ENCODE assay signal across 1 cellular context in the genomic region with DNA sequence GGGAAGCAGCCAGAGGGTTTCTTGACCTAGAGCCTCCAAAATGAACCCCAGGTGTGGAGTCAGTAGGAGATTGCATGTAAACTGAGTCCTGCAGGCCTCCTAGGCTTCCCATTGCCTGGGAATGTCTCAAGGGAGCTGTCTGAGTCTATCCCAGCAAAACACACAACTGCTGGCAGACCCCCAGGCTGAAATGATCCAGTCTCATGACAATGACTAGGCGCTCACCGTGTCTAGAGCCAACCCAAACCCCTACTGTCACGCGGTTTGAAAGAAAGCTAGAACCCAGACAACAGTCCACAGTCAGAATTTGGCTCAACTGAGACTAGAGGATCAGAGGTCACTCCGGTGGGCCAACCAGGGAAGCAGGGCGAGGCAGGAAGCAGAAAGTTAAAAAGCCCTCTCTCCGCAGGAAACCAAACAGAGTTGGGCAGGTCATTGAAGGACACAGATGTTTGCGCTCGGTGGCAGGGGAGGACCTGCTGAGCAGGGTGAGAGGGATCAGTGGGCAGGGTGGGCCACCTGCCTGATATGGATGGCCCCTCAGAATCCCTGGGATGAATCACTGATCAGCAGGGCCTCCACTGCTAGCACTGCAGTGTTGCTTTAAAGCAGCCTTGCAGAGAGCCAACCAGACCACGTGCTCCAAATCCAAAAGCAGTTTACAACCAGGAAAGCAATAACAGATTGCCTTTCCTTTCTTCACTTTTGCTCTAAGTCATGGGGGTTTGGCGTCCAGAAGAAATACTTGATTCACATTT.
TF ChIP-seq lines count a peak whose summit lies in the region.

No MANE protein-coding gene starts in this region.

TF ChIP-seq in HepG2, 621 proteins besides CTCF, POLR2A, EP300 and RAD21 (continued from another document and continues in another):
- 0 out of 2 replicates have a peak, but pooled peaks have one; percentile 42 for TF ChIP-seq RERE (CRISPR knock-in tag; IDR thresholded peaks at IDR 0.05; ENCODE audit: low read depth)
- TF ChIP-seq, protein P1, sequence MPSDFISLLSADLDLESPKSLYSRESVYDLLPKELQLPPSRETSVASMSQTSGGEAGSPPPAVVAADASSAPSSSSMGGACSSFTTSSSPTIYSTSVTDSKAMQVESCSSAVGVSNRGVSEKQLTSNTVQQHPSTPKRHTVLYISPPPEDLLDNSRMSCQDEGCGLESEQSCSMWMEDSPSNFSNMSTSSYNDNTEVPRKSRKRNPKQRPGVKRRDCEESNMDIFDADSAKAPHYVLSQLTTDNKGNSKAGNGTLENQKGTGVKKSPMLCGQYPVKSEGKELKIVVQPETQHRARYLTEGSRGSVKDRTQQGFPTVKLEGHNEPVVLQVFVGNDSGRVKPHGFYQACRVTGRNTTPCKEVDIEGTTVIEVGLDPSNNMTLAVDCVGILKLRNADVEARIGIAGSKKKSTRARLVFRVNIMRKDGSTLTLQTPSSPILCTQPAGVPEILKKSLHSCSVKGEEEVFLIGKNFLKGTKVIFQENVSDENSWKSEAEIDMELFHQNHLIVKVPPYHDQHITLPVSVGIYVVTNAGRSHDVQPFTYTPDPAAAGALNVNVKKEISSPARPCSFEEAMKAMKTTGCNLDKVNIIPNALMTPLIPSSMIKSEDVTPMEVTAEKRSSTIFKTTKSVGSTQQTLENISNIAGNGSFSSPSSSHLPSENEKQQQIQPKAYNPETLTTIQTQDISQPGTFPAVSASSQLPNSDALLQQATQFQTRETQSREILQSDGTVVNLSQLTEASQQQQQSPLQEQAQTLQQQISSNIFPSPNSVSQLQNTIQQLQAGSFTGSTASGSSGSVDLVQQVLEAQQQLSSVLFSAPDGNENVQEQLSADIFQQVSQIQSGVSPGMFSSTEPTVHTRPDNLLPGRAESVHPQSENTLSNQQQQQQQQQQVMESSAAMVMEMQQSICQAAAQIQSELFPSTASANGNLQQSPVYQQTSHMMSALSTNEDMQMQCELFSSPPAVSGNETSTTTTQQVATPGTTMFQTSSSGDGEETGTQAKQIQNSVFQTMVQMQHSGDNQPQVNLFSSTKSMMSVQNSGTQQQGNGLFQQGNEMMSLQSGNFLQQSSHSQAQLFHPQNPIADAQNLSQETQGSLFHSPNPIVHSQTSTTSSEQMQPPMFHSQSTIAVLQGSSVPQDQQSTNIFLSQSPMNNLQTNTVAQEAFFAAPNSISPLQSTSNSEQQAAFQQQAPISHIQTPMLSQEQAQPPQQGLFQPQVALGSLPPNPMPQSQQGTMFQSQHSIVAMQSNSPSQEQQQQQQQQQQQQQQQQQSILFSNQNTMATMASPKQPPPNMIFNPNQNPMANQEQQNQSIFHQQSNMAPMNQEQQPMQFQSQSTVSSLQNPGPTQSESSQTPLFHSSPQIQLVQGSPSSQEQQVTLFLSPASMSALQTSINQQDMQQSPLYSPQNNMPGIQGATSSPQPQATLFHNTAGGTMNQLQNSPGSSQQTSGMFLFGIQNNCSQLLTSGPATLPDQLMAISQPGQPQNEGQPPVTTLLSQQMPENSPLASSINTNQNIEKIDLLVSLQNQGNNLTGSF (CRISPR knock-in tag; IDR thresholded peaks at IDR 0.05): no peak; the same call in 1 of the 2 replicates
- TF ChIP-seq TBX2 (CRISPR knock-in tag; IDR thresholded peaks at IDR 0.05; ENCODE audit: borderline replicate concordance): peak; percentile 84
- no peak for TF ChIP-seq ZNF749 (CRISPR knock-in tag; IDR thresholded peaks at IDR 0.05; ENCODE audit: borderline replicate concordance)
- TF ChIP-seq ZFP90 (CRISPR knock-in tag; IDR thresholded peaks at IDR 0.05; ENCODE audit: borderline replicate concordance): 0 out of 2 replicates have a peak, but pooled peaks have one; percentile 59
- TF ChIP-seq, protein P2, sequence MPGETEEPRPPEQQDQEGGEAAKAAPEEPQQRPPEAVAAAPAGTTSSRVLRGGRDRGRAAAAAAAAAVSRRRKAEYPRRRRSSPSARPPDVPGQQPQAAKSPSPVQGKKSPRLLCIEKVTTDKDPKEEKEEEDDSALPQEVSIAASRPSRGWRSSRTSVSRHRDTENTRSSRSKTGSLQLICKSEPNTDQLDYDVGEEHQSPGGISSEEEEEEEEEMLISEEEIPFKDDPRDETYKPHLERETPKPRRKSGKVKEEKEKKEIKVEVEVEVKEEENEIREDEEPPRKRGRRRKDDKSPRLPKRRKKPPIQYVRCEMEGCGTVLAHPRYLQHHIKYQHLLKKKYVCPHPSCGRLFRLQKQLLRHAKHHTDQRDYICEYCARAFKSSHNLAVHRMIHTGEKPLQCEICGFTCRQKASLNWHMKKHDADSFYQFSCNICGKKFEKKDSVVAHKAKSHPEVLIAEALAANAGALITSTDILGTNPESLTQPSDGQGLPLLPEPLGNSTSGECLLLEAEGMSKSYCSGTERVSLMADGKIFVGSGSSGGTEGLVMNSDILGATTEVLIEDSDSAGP (CRISPR knock-in tag; IDR thresholded peaks at IDR 0.05; ENCODE audit: borderline replicate concordance): peak; percentile 93
- peak; percentile 73; the same call in 1 of the 2 replicates for TF ChIP-seq NR2F2 (IDR thresholded peaks at IDR 0.05; ENCODE audit: borderline replicate concordance, low read depth)
- TF ChIP-seq, protein P3, sequence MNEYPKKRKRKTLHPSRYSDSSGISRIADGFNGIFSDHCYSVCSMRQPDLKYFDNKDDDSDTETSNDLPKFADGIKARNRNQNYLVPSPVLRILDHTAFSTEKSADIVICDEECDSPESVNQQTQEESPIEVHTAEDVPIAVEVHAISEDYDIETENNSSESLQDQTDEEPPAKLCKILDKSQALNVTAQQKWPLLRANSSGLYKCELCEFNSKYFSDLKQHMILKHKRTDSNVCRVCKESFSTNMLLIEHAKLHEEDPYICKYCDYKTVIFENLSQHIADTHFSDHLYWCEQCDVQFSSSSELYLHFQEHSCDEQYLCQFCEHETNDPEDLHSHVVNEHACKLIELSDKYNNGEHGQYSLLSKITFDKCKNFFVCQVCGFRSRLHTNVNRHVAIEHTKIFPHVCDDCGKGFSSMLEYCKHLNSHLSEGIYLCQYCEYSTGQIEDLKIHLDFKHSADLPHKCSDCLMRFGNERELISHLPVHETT (CRISPR knock-in tag; conservative IDR thresholded peaks at IDR 0.05): no peak
- peak; percentile 46; the same call in 1 of the 2 replicates for TF ChIP-seq YEATS2 (CRISPR knock-in tag; IDR thresholded peaks at IDR 0.05; ENCODE audit: borderline replicate concordance)
- TF ChIP-seq ZNF879 (CRISPR knock-in tag; IDR thresholded peaks at IDR 0.05): no peak
- TF ChIP-seq, protein P4, sequence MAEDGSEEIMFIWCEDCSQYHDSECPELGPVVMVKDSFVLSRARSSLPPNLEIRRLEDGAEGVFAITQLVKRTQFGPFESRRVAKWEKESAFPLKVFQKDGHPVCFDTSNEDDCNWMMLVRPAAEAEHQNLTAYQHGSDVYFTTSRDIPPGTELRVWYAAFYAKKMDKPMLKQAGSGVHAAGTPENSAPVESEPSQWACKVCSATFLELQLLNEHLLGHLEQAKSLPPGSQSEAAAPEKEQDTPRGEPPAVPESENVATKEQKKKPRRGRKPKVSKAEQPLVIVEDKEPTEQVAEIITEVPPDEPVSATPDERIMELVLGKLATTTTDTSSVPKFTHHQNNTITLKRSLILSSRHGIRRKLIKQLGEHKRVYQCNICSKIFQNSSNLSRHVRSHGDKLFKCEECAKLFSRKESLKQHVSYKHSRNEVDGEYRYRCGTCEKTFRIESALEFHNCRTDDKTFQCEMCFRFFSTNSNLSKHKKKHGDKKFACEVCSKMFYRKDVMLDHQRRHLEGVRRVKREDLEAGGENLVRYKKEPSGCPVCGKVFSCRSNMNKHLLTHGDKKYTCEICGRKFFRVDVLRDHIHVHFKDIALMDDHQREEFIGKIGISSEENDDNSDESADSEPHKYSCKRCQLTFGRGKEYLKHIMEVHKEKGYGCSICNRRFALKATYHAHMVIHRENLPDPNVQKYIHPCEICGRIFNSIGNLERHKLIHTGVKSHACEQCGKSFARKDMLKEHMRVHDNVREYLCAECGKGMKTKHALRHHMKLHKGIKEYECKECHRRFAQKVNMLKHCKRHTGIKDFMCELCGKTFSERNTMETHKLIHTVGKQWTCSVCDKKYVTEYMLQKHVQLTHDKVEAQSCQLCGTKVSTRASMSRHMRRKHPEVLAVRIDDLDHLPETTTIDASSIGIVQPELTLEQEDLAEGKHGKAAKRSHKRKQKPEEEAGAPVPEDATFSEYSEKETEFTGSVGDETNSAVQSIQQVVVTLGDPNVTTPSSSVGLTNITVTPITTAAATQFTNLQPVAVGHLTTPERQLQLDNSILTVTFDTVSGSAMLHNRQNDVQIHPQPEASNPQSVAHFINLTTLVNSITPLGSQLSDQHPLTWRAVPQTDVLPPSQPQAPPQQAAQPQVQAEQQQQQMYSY (CRISPR knock-in tag; IDR thresholded peaks at IDR 0.05): no peak
- TF ChIP-seq ZUFSP (CRISPR knock-in tag; IDR thresholded peaks at IDR 0.05; ENCODE audit: borderline replicate concordance): no peak
- peak; percentile 76; the same call in 1 of the 2 replicates for TF ChIP-seq ZBED4 (CRISPR knock-in tag; IDR thresholded peaks at IDR 0.05; ENCODE audit: borderline replicate concordance)
- no peak for TF ChIP-seq ZNF33A (CRISPR knock-in tag; IDR thresholded peaks at IDR 0.05; ENCODE audit: borderline replicate concordance)
- no peak for TF ChIP-seq ISX (CRISPR knock-in tag; conservative IDR thresholded peaks at IDR 0.05)
- TF ChIP-seq SP5 (CRISPR knock-in tag; IDR thresholded peaks at IDR 0.05; ENCODE audit: borderline replicate concordance, low read depth): peak; percentile 75; the same call in 1 of the 2 replicates
- TF ChIP-seq SAP130 (CRISPR knock-in tag; IDR thresholded peaks at IDR 0.05; ENCODE audit: low read depth): peak; percentile 97
- TF ChIP-seq ZNF441 (CRISPR knock-in tag; IDR thresholded peaks at IDR 0.05; ENCODE audit: borderline replicate concordance): peak; percentile 76
- TF ChIP-seq SRSF4 (IDR thresholded peaks at IDR 0.05; ENCODE audit: low read depth, low read length, poor library complexity, severe bottlenecking): no peak
- TF ChIP-seq ZC3H4 (CRISPR knock-in tag; IDR thresholded peaks at IDR 0.05; ENCODE audit: borderline replicate concordance): no peak
- TF ChIP-seq MAFK (conservative IDR thresholded peaks at IDR 0.05 in 1 of 2, IDR thresholded peaks at IDR 0.05 in 1 of 2; ENCODE audit: low read length in 2 of 2): no peak
- peak; percentile 95 for TF ChIP-seq GATAD2A (CRISPR knock-in tag; IDR thresholded peaks at IDR 0.05)
- peak; percentile 70; the same call in 1 of the 2 replicates for TF ChIP-seq FOXJ3 (CRISPR knock-in tag; IDR thresholded peaks at IDR 0.05; ENCODE audit: borderline replicate concordance)
